In genomic region chr7:46226860-46227259, GRCh38 we compare ENCODE assay signal across 14 cellular contexts.
"Had no signal": no experiment of that assay in that cellular context is flagged by ENCODE, and none has a peak within 500 bp of the region (broad histone marks: within the 10 kb centered on the region; RNA-seq: fewer than 3 reads in every experiment).

No MANE protein-coding gene starts in this region.

- H3K4me3 ChIP-seq: colonic mucosa, hepatocyte, neural progenitor cell, pancreas, tibial artery, vagina had no signal

- DNase-seq: activated CD4-positive, alpha-beta T cell treated with anti-CD3 and anti-CD28 coated beads, Interleukin-2, amount 50 U/mL, for 4 hours; activated CD4-positive, CD25-positive, alpha-beta regulatory T cell treated with anti-CD3 and anti-CD28 coated beads, Interleukin-2, amount 50 U/mL, for 72 hours; activated CD8-positive, alpha-beta memory T cell treated with anti-CD3 and anti-CD28 coated beads, Interleukin-2, amount 10 ng/mL, durations not matched to agents 7 days and 5 days; activated effector memory CD4-positive, alpha-beta T cell treated with anti-CD3 and anti-CD28 coated beads, Interleukin-2, amount 50 U/mL, for 16 hours; activated T-cell treated with anti-CD3 and anti-CD28 coated beads, Interleukin-2, amount 50 U/mL, for 4 hours; anterior cingulate cortex; colonic mucosa; effector CD4-positive, alpha-beta T cell; pancreas; small intestine; tibial artery had no signal
